In the genomic region with DNA sequence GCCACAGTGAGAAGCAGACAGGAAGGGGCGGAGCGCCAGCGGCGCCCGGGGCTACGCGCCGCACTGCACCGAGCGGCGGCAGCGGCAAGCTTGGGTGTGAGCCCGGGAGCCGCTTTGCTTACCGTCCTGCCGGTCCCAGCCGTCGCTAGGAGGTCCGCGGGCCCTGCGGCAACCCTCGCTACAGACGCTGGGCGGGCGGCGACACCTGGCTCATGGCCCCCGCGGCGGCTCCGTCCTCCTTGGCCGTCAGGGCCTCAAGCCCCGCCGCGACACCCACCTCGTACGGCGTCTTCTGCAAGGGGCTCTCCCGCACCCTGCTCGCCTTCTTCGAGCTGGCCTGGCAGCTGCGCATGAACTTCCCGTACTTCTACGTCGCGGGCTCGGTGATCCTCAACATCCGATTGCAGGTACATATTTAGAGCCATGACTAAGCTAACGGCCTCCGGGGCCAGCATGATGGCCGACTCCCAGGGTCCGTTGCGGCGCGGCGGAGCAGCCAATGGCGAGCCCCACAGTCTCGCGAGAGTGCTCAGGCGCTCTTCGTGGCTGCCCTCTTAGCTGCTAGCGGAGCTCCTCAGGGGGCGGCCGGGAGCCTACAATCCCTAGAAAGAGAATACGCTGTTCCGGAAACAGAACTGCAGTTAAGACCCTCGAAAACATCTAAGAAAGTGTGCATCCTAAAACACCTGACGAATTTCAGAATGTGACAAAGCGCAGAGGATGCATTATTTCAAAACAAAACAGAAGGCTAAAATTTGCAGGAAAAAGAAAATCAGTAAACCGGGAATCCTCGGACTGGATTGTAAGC, we compare ENCODE assay signal across 8 cellular contexts. TPM values are rescaled to one million over a fixed set of nuclear protein-coding genes. Genes with fewer than 3 reads are reported as not detected.
DNase-seq lines count a peak whose midpoint lies in the region; ATAC-seq and TF ChIP-seq lines count a peak whose summit lies in the region.

A gene (plus strand): TSS at position 50 of the 808 bp plus-strand sequence. CDS start 163 bp downstream, at position 213.

- CTCF ChIA-PET in T-cell (lab: Charles Lee) = interaction anchor here (0.9 to 1.6 kb wide), 8 partner anchors 10 to 1637 kb away, joined by 3 to 8 read pairs (median 4); no protein-coding TSS in a partner anchor

- TF ChIP-seq CTCF in GM13977 (IDR thresholded peaks at IDR 0.05; ENCODE audit: extremely low read depth, insufficient read depth, missing control alignments) (no peak), adrenal gland (IDR thresholded peaks at IDR 0.05) (peak in 2 of 6 experiments; percentile 13 to 18), heart left ventricle (IDR thresholded peaks at IDR 0.05) (peak in 1 of 12 donors; percentile 7), transverse colon (IDR thresholded peaks at IDR 0.05) (peak in 1 of 5 experiments; percentile 1)

- peak within 1 kb of the TSS; percentile 91 for H3K9ac ChIP-seq in trophoblast cell (ENCODE audit: low read length)

- peak within 1 kb of the TSS; percentile 97 to 99 for H3K27ac Mint-ChIP-seq in T-cell

- H4K12ac ChIP-seq in trophoblast cell (ENCODE audit: low read depth, low read length) = peak within 1 kb of the TSS; percentile 99

- peak within 1 kb of the TSS; percentile 96 for H2BK120ac ChIP-seq in trophoblast cell (ENCODE audit: insufficient read depth, low read length, poor library complexity)

- ATAC-seq in HG02870 (IDR thresholded peaks at IDR 0.05; ENCODE audit: unreplicated experiment) (peak; percentile 93), T-cell (replicated peaks in 1 of 4) (peak; percentile 94 to 98 (median 96)), heart left ventricle (peak; percentile 99 to 100 (median 100))

- peak within 1 kb of the TSS; percentile 89 for H2AK5ac ChIP-seq in trophoblast cell (ENCODE audit: low read length)

- intact Hi-C loops in adrenal gland (cut with DNase I) (no loop called here), heart left ventricle (cut with DNase I) (loop anchor here in 1 of 10 donors (10.0 kb wide), 3 partner anchors 107 to 947 kb away; a partner anchor contains a TSS), transverse colon (cut with DNase I; ENCODE audit: low total_unique reads) (loop anchor here (5.0 kb wide), 1 partner anchor 1526 kb away; a partner anchor contains a TSS)

- H3K4me1 ChIP-seq in adrenal gland (replicated peaks in 1 of 2) (peaks cover 14 to 59% of the 10 kb centered on the region in 2 donors), heart left ventricle (peaks cover 0 to 45% (median 34%) of the 10 kb centered on the region in 12 donors), trophoblast cell (ENCODE audit: control insufficient read depth in 1 of 2, insufficient read depth in 2 of 2, low read length in 2 of 2) (peaks cover under 1 to 5% of the 10 kb centered on the region in 2 experiments), transverse colon (peaks cover 7 to 41% (median 12%) of the 10 kb centered on the region in 4 donors)

- H3K9me3 Mint-ChIP-seq in T-cell = peaks cover 0 to 3% (median 0%) of the 10 kb centered on the region in 3 donors

- H3K27me3 ChIP-seq in adrenal gland = no peaks in the 10 kb centered on the region
- H3K27me3 ChIP-seq in heart left ventricle = no peaks in the 10 kb centered on the region
- H3K27me3 ChIP-seq in trophoblast cell (ENCODE audit: insufficient read depth, low read length) = no peaks in the 10 kb centered on the region
- H3K27me3 ChIP-seq in transverse colon = no peaks in the 10 kb centered on the region

- peak within 1 kb of the TSS; percentile 100 for H4K91ac ChIP-seq in trophoblast cell (ENCODE audit: low read depth, low read length)

- peak within 1 kb of the TSS; percentile 84 for H2BK12ac ChIP-seq in trophoblast cell (ENCODE audit: low read length)

- no peak for TF ChIP-seq EP300 in transverse colon (IDR thresholded peaks at IDR 0.05; ENCODE audit: low read depth)

- peak within 1 kb of the TSS; percentile 93 to 99 (median 98) for H3K27ac ChIP-seq in adrenal gland
- peak within 1 kb of the TSS; percentile 93 to 99 (median 98) for H3K27ac ChIP-seq in heart left ventricle
- H3K27ac ChIP-seq in trophoblast cell (ENCODE audit: low read depth, low read length) = peak within 1 kb of the TSS; percentile 97
- H3K27ac ChIP-seq in transverse colon = peak within 1 kb of the TSS; percentile 92 to 99 (median 96)

- H3K18ac ChIP-seq in trophoblast cell (ENCODE audit: low read length) = peak within 1 kb of the TSS; percentile 99

- H3K36me3 ChIP-seq in adrenal gland (replicated peaks in 1 of 2) = no peaks in the 10 kb centered on the region
- H3K36me3 ChIP-seq in heart left ventricle = peaks cover 0 to 5% (median 0%) of the 10 kb centered on the region in 9 donors
- no peaks in the 10 kb centered on the region for H3K36me3 ChIP-seq in trophoblast cell (ENCODE audit: control insufficient read depth in 1 of 2, insufficient read depth in 2 of 2, low read length in 2 of 2)
- H3K36me3 ChIP-seq in transverse colon = no peaks in the 10 kb centered on the region

- in situ Hi-C loops in GM13977 (cut with MboI; ENCODE audit: low pct_unique_long_range_greater_than_20kb, low sequenced_read_pairs, unreplicated experiment) = no loop called here
- in situ Hi-C loops in transverse colon (cut with MboI; ENCODE audit: low pct_ligation_motif_present in 1 of 4, low pct_unique_long_range_greater_than_20kb in 1 of 4, low sequenced_read_pairs in 3 of 4) = no loop called here

- POLR2A ChIA-PET in T-cell (lab: Charles Lee) = interaction anchor here (0.5 to 1.8 kb wide), 8 partner anchors 15 to 1565 kb away, joined by 3 to 5 read pairs (median 4); no protein-coding TSS in a partner anchor

- 0 to 1% (median 0%) methylated on average over 18 to 70 of the region's 70 CpGs for WGBS in adrenal gland, 4 donors
- WGBS in heart left ventricle, 4 donors = 0% methylated on average over 36 to 70 of the region's 70 CpGs
- WGBS in trophoblast cell (ENCODE audit: extremely low coverage, insufficient coverage, insufficient read length) = no CpG with 5 or more reads among the region's 70 CpGs
- WGBS in transverse colon (ENCODE audit: low coverage in 1 of 2), 2 donors = 0 to 1% methylated on average over 7 to 65 of the region's 70 CpGs

- H3K27me3 Mint-ChIP-seq in T-cell = no peaks in the 10 kb centered on the region

- peak; percentile 56 to 77 for TF ChIP-seq POLR2A in adrenal gland (IDR thresholded peaks at IDR 0.05)
- TF ChIP-seq POLR2A in heart left ventricle (IDR thresholded peaks at IDR 0.05) = peak in 1 of 2 donors; percentile 71
- peak; percentile 73 for TF ChIP-seq POLR2A in transverse colon (IDR thresholded peaks at IDR 0.05)

- peak within 1 kb of the TSS; percentile 99 for H2BK5ac ChIP-seq in trophoblast cell (ENCODE audit: low read depth, low read length, poor library complexity)

- H3K14ac ChIP-seq in trophoblast cell (ENCODE audit: low read length) = peak within 1 kb of the TSS; percentile 99

- peak within 1 kb of the TSS; percentile 93 for H3K4ac ChIP-seq in trophoblast cell (ENCODE audit: low read depth, low read length)

- H3K23ac ChIP-seq in trophoblast cell (ENCODE audit: low read length) = no peak within 1 kb of the TSS

- H2AFZ ChIP-seq in trophoblast cell (ENCODE audit: insufficient read depth, low read length, poor library complexity) = peak within 1 kb of the TSS; percentile 98

- H3K79me2 ChIP-seq in trophoblast cell (ENCODE audit: control insufficient read depth, insufficient read depth, low read length, poor library complexity) = peaks cover 7% of the 10 kb centered on the region

- H3K36me3 Mint-ChIP-seq in T-cell = peaks cover 37% of the 10 kb centered on the region

- H3K9me3 ChIP-seq in adrenal gland (replicated peaks in 1 of 3) = no peaks in the 10 kb centered on the region
- H3K9me3 ChIP-seq in heart left ventricle = no peaks in the 10 kb centered on the region
- no peaks in the 10 kb centered on the region for H3K9me3 ChIP-seq in trophoblast cell (ENCODE audit: insufficient read depth, low read depth, low read length)
- no peaks in the 10 kb centered on the region for H3K9me3 ChIP-seq in transverse colon

- H3K4me3 ChIP-seq in adrenal gland (peak within 1 kb of the TSS; percentile 56 to 83 (median 72)), heart left ventricle (peak within 1 kb of the TSS; percentile 44 to 97 (median 84)), trophoblast cell (ENCODE audit: low read depth, low read length) (peak within 1 kb of the TSS; percentile 96), transverse colon (peak within 1 kb of the TSS; percentile 70 to 92 (median 85))

- peak within 1 kb of the TSS; percentile 62 for H3K4me2 ChIP-seq in trophoblast cell (ENCODE audit: low read length)

- peak within 1 kb of the TSS; percentile 96 to 99 (median 99) for H3K4me3 Mint-ChIP-seq in T-cell

- peaks cover 71 to 78% (median 72%) of the 10 kb centered on the region in 3 donors for H3K4me1 Mint-ChIP-seq in T-cell

- peak within 1 kb of the TSS; percentile 100 for H4K8ac ChIP-seq in trophoblast cell (ENCODE audit: low read depth, low read length)

- peaks cover 5% of the 10 kb centered on the region for H3K79me1 ChIP-seq in trophoblast cell (ENCODE audit: low read length)

- DNase-seq in GM13977 (ENCODE audit: low spot score) = peak; percentile 86
- peak; percentile 99 for DNase-seq in NCI-H146 (lab: John Stamatoyannopoulos, UW)
- peak; percentile 70 to 91 (median 85) for DNase-seq in T-cell
- DNase-seq in adrenal gland = peak; percentile 93 to 97 (median 94)
- DNase-seq in heart left ventricle = peak; percentile 94 to 96 (median 95)
- DNase-seq in trophoblast cell = peak; percentile 99
- peak; percentile 93 for DNase-seq in transverse colon

RNA-seq across cellular contexts. Expression of the gene that starts here (rescaled TPM):
- total RNA-seq in T-cell = 10 to 100 TPM in 1 of 5 donors, 1 to 10 TPM in 4; 8.8 to 10.2 (median 9.7) TPM
- 10 to 100 TPM in 7 of 8 donors, 1 to 10 TPM in 1; 9.1 to 67.4 (median 21.1) TPM for total RNA-seq in adrenal gland
- polyA plus RNA-seq in adrenal gland = 10 to 100 TPM; 31.9 to 35.4 (median 32.1) TPM
- 10 to 100 TPM; 13.0 to 24.5 (median 16.9) TPM for total RNA-seq in heart left ventricle
- 10 to 100 TPM; 12.9 to 23.7 TPM for polyA plus RNA-seq in heart left ventricle
- 12.9 TPM in 2 replicates for polyA plus RNA-seq in trophoblast cell (2013)
- total RNA-seq in transverse colon = 10 to 100 TPM in 1 of 4 donors, 1 to 10 TPM in 3; 5.2 to 17.2 (median 8.9) TPM

Comparison
In these comparisons a context has a peak if more than half of its experiments do, and no peak if none do; other contexts are left out.
1. Peak in every context shown above with its lines: DNase-seq, ATAC-seq, H3K4me3 ChIP-seq and H3K27ac ChIP-seq.